In genomic region chr3:100682854-100683760, GRCh38 we compare ENCODE assay signal across 22 cellular contexts. TPM values are rescaled to one million over a fixed set of nuclear protein-coding genes. Genes with fewer than 3 reads are reported as not detected.
DNase-seq lines count a peak whose midpoint lies in the region; ATAC-seq, FAIRE-seq and TF ChIP-seq lines count a peak whose summit lies in the region.
"Had no signal": no experiment of that assay in that cellular context is flagged by ENCODE, and none has a peak within 500 bp of the region (broad histone marks: within the 10 kb centered on the region; RNA-seq: fewer than 3 reads in every experiment).

No MANE protein-coding gene starts in this region.

- DNase-seq in activated naive CD8-positive, alpha-beta T cell treated with anti-CD3 and anti-CD28 coated beads, Interleukin-2, amount 50 U/mL, for 24 hours, result no peak
- no peak for DNase-seq in activated naive CD8-positive, alpha-beta T cell treated with anti-CD3 and anti-CD28 coated beads for 36 hours
- DNase-seq in bronchial epithelial cell (ENCODE audit: low read depth) (no peak), right lobe of liver (no peak), thyroid gland (peak; percentile 11 to 40), SW480 (ENCODE audit: low spot score) (no peak)
- DNase-seq: 8988T; activated CD4-positive, CD25-positive, alpha-beta regulatory T cell treated with anti-CD3 and anti-CD28 coated beads, Interleukin-2, amount 50 U/mL, for 72 hours; activated CD8-positive, alpha-beta memory T cell treated with anti-CD3 and anti-CD28 coated beads, Interleukin-2, amount 10 ng/mL, durations not matched to agents 7 days and 5 days; cerebellar nuclear complex; GOT3; kidney glomerular epithelial cell; NCI-H1048; NCI-H748 treated with DMSO at 0.1 percent for 48 hours; PC-3; stimulated activated CD4-positive, alpha-beta T cell treated with anti-CD3 and anti-CD28 coated beads, Interleukin-2, amount 100 ng/mL, for 24 hours; T1000 had no signal

- H3K4me1 Mint-ChIP-seq in activated naive CD8-positive, alpha-beta T cell treated with anti-CD3 and anti-CD28 coated beads, Interleukin-2, amount 50 U/mL, for 24 hours, result no peaks in the 10 kb centered on the region
- no peaks in the 10 kb centered on the region for H3K4me1 Mint-ChIP-seq in activated naive CD8-positive, alpha-beta T cell treated with anti-CD3 and anti-CD28 coated beads for 36 hours
- H3K4me1 Mint-ChIP-seq: activated CD8-positive, alpha-beta memory T cell treated with anti-CD3 and anti-CD28 coated beads, Interleukin-2, amount 10 ng/mL, durations not matched to agents 7 days and 5 days had no signal

- H3K27ac Mint-ChIP-seq in activated naive CD8-positive, alpha-beta T cell treated with anti-CD3 and anti-CD28 coated beads, Interleukin-2, amount 50 U/mL, for 24 hours, result no peak overlapping the region
- no peak overlapping the region for H3K27ac Mint-ChIP-seq in activated naive CD8-positive, alpha-beta T cell treated with anti-CD3 and anti-CD28 coated beads for 36 hours
- H3K27ac Mint-ChIP-seq: activated CD8-positive, alpha-beta memory T cell treated with anti-CD3 and anti-CD28 coated beads, Interleukin-2, amount 10 ng/mL, durations not matched to agents 7 days and 5 days had no signal

- peak; percentile 40 for FAIRE-seq in bronchial epithelial cell (lab: Jason Lieb, UNC)

- no peak overlapping the region for H3K27ac ChIP-seq in right lobe of liver
- peak overlapping the region in 2 of 3 donors; percentile 49 to 72 for H3K27ac ChIP-seq in thyroid gland
- H3K27ac ChIP-seq: neutrophil had no signal

- TF ChIP-seq POLR2A in right lobe of liver (IDR thresholded peaks at IDR 0.05), result no peak
- no peak for TF ChIP-seq POLR2A in thyroid gland (IDR thresholded peaks at IDR 0.05)

- H3K4me3 ChIP-seq in bronchial epithelial cell (ENCODE audit: low read depth, low read length), result no peak overlapping the region
- H3K4me3 ChIP-seq in right lobe of liver, result no peak overlapping the region
- peak overlapping the region in 1 of 3 donors; percentile 13 for H3K4me3 ChIP-seq in thyroid gland (replicated peaks in 1 of 3)

- intact Hi-C loops in right lobe of liver (cut with DNase I) (no loop called here), thyroid gland (cut with DNase I) (no loop called here)

- no peaks in the 10 kb centered on the region for H3K36me3 ChIP-seq in bronchial epithelial cell (ENCODE audit: control insufficient read depth, insufficient read depth, low read length)
- H3K36me3 ChIP-seq in right lobe of liver, result no peaks in the 10 kb centered on the region
- H3K36me3 ChIP-seq in thyroid gland, result no peaks in the 10 kb centered on the region
- H3K36me3 ChIP-seq: BE2C, neutrophil had no signal

- no peaks in the 10 kb centered on the region for H3K27me3 ChIP-seq in bronchial epithelial cell (ENCODE audit: control insufficient read depth, insufficient read depth, low read length)
- H3K27me3 ChIP-seq in right lobe of liver, result no peaks in the 10 kb centered on the region
- H3K27me3 ChIP-seq in thyroid gland, result no peaks in the 10 kb centered on the region
- H3K27me3 ChIP-seq: BE2C, neutrophil had no signal

- no peaks in the 10 kb centered on the region for H3K9me3 Mint-ChIP-seq in activated naive CD8-positive, alpha-beta T cell treated with anti-CD3 and anti-CD28 coated beads, Interleukin-2, amount 50 U/mL, for 24 hours
- H3K9me3 Mint-ChIP-seq in activated naive CD8-positive, alpha-beta T cell treated with anti-CD3 and anti-CD28 coated beads for 36 hours, result peaks cover 2% of the 10 kb centered on the region

- ATAC-seq in activated naive CD8-positive, alpha-beta T cell treated with anti-CD3 and anti-CD28 coated beads, Interleukin-2, amount 50 U/mL, for 24 hours, result peak; percentile 36
- peak in 3 of 4 donors; percentile 24 to 56 (median 30) for ATAC-seq in right lobe of liver
- ATAC-seq in HG02678 (IDR thresholded peaks at IDR 0.05; ENCODE audit: unreplicated experiment), result no peak
- ATAC-seq in GM21717 (IDR thresholded peaks at IDR 0.05; ENCODE audit: unreplicated experiment), result no peak
- ATAC-seq: PC-3 had no signal

- TF ChIP-seq CTCF in bronchial epithelial cell (IDR thresholded peaks at IDR 0.05; ENCODE audit: insufficient read depth, low read length, severe bottlenecking) (no peak), right lobe of liver (IDR thresholded peaks at IDR 0.05) (no peak), thyroid gland (IDR thresholded peaks at IDR 0.05) (no peak)

- 73% methylated on average over 3 of the region's 18 CpGs for WGBS in right lobe of liver (ENCODE audit: insufficient coverage, low coverage, low lambda C conversion rate, missing lambda C conversion rate)
- WGBS in thyroid gland, 2 donors, result 67 to 70% methylated on average over 13 to 15 of the region's 18 CpGs

- H3K9me3 ChIP-seq in right lobe of liver (no peaks in the 10 kb centered on the region), thyroid gland (no peaks in the 10 kb centered on the region)
- H3K9me3 ChIP-seq: BE2C, neutrophil, SK-N-SH had no signal

- H3K36me3 Mint-ChIP-seq in activated naive CD8-positive, alpha-beta T cell treated with anti-CD3 and anti-CD28 coated beads, Interleukin-2, amount 50 U/mL, for 24 hours (ENCODE audit: low read depth), result no peaks in the 10 kb centered on the region
- no peaks in the 10 kb centered on the region for H3K36me3 Mint-ChIP-seq in activated naive CD8-positive, alpha-beta T cell treated with anti-CD3 and anti-CD28 coated beads for 36 hours
- H3K36me3 Mint-ChIP-seq: activated CD8-positive, alpha-beta memory T cell treated with anti-CD3 and anti-CD28 coated beads, Interleukin-2, amount 10 ng/mL, durations not matched to agents 7 days and 5 days had no signal

- no peaks in the 10 kb centered on the region for H3K27me3 Mint-ChIP-seq in activated naive CD8-positive, alpha-beta T cell treated with anti-CD3 and anti-CD28 coated beads, Interleukin-2, amount 50 U/mL, for 24 hours
- peaks cover 7% of the 10 kb centered on the region for H3K27me3 Mint-ChIP-seq in activated naive CD8-positive, alpha-beta T cell treated with anti-CD3 and anti-CD28 coated beads for 36 hours

- H3K4me3 Mint-ChIP-seq in activated naive CD8-positive, alpha-beta T cell treated with anti-CD3 and anti-CD28 coated beads, Interleukin-2, amount 50 U/mL, for 24 hours, result no peak overlapping the region
- H3K4me3 Mint-ChIP-seq in activated naive CD8-positive, alpha-beta T cell treated with anti-CD3 and anti-CD28 coated beads for 36 hours, result no peak overlapping the region
- H3K4me3 Mint-ChIP-seq: activated CD8-positive, alpha-beta memory T cell treated with anti-CD3 and anti-CD28 coated beads, Interleukin-2, amount 10 ng/mL, durations not matched to agents 7 days and 5 days had no signal

- H3K4me1 ChIP-seq in right lobe of liver (peaks cover 0 to 5% (median 0%) of the 10 kb centered on the region in 4 donors), thyroid gland (no peaks in the 10 kb centered on the region)
- H3K4me1 ChIP-seq: BE2C had no signal

RNA-seq across cellular contexts. Expression of gene TFG, which starts 26.2 kb away (rescaled TPM):
- 10 to 100 TPM; 57.8 to 61.3 TPM for total RNA-seq in activated naive CD8-positive, alpha-beta T cell treated with anti-CD3 and anti-CD28 coated beads for 36 hours
- total RNA-seq in bronchial epithelial cell (64.8 and 68.2 TPM in 2 replicates), right lobe of liver (10 to 100 TPM; 54.7 to 91.6 (median 71.5) TPM), thyroid gland (100 to 1,000 TPM; 118 to 147 (median 138) TPM)

Comparison
In these comparisons a context has a peak if more than half of its experiments do, and no peak if none do; other contexts are left out.
1. ATAC-seq: peak in activated naive CD8-positive, alpha-beta T cell treated with anti-CD3 and anti-CD28 coated beads, Interleukin-2, amount 50 U/mL, for 24 hours (single experiment) and right lobe of liver (3 of 4); none in HG02678 (single experiment) and GM21717 (single experiment).
2. DNase-seq: peak in thyroid gland (2 of 2); none in activated naive CD8-positive, alpha-beta T cell treated with anti-CD3 and anti-CD28 coated beads, Interleukin-2, amount 50 U/mL, for 24 hours (single experiment), activated naive CD8-positive, alpha-beta T cell treated with anti-CD3 and anti-CD28 coated beads for 36 hours (single experiment), bronchial epithelial cell (single experiment), right lobe of liver (0 of 3) and SW480 (single experiment).
3. H3K27ac ChIP-seq: peak in thyroid gland (2 of 3); none in right lobe of liver (0 of 3).